ENCODE assay signal across 1 cellular context in the genomic region with DNA sequence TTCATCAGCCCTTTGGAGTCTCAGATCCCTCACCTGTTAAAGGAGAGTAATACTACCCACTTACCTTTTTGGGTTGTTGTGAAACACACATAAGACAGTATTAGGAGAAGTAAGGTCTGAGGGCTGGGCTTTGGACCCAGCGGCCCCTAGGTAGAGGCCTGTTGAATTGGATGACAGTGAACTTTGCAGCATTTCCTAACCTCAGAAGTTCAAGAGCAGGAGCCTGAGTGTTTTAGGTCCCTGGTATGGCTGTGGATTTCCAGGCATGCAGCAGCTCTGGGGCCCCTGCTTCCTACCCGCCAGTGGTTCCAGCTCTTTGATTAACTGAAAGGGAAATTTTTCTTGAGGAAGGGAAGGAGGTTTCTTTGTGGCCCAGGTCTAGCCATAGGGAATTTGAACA.
TF ChIP-seq lines count a peak whose summit lies in the region.

No MANE protein-coding gene starts in this region.

TF ChIP-seq in HepG2, 621 proteins besides CTCF, POLR2A, EP300 and RAD21 (continued from another document):
- TF ChIP-seq, protein P1, sequence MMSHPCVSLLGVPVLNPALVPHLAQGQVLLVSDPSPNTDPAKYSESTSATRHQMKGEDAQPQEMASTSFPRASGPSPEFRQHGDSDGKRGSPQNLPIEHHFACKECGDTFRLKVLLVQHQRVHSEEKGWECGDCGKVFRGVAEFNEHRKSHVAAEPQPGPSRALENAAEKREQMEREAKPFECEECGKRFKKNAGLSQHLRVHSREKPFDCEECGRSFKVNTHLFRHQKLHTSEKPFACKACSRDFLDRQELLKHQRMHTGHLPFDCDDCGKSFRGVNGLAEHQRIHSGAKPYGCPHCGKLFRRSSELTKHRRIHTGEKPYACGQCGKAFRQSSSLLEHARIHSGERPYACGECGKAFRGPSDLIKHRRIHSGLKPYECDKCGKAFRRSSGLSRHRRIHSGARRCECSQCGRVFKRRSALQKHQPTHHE (CRISPR knock-in tag; IDR thresholded peaks at IDR 0.05; ENCODE audit: borderline replicate concordance) = no peak
- TF ChIP-seq SNAPC2 (CRISPR knock-in tag; IDR thresholded peaks at IDR 0.05) (no peak), TEAD2 (CRISPR knock-in tag; IDR thresholded peaks at IDR 0.05) (no peak), ZNF296 (CRISPR knock-in tag; conservative IDR thresholded peaks at IDR 0.05) (no peak), HES4 (CRISPR knock-in tag; IDR thresholded peaks at IDR 0.05; ENCODE audit: borderline replicate concordance) (no peak), TRIM22 (IDR thresholded peaks at IDR 0.05) (no peak), RFXAP (CRISPR knock-in tag; IDR thresholded peaks at IDR 0.05; ENCODE audit: borderline replicate concordance) (no peak), ZNF180 (CRISPR knock-in tag; IDR thresholded peaks at IDR 0.05; ENCODE audit: borderline replicate concordance, low read depth) (no peak), SALL1 (CRISPR knock-in tag; IDR thresholded peaks at IDR 0.05) (peak; percentile 60), ZNF790 (CRISPR knock-in tag; IDR thresholded peaks at IDR 0.05; ENCODE audit: borderline replicate concordance) (no peak), ATF1 (CRISPR knock-in tag; IDR thresholded peaks at IDR 0.05) (no peak), ZNF546 (CRISPR knock-in tag; conservative IDR thresholded peaks at IDR 0.05) (no peak)
- TF ChIP-seq, protein P2, sequence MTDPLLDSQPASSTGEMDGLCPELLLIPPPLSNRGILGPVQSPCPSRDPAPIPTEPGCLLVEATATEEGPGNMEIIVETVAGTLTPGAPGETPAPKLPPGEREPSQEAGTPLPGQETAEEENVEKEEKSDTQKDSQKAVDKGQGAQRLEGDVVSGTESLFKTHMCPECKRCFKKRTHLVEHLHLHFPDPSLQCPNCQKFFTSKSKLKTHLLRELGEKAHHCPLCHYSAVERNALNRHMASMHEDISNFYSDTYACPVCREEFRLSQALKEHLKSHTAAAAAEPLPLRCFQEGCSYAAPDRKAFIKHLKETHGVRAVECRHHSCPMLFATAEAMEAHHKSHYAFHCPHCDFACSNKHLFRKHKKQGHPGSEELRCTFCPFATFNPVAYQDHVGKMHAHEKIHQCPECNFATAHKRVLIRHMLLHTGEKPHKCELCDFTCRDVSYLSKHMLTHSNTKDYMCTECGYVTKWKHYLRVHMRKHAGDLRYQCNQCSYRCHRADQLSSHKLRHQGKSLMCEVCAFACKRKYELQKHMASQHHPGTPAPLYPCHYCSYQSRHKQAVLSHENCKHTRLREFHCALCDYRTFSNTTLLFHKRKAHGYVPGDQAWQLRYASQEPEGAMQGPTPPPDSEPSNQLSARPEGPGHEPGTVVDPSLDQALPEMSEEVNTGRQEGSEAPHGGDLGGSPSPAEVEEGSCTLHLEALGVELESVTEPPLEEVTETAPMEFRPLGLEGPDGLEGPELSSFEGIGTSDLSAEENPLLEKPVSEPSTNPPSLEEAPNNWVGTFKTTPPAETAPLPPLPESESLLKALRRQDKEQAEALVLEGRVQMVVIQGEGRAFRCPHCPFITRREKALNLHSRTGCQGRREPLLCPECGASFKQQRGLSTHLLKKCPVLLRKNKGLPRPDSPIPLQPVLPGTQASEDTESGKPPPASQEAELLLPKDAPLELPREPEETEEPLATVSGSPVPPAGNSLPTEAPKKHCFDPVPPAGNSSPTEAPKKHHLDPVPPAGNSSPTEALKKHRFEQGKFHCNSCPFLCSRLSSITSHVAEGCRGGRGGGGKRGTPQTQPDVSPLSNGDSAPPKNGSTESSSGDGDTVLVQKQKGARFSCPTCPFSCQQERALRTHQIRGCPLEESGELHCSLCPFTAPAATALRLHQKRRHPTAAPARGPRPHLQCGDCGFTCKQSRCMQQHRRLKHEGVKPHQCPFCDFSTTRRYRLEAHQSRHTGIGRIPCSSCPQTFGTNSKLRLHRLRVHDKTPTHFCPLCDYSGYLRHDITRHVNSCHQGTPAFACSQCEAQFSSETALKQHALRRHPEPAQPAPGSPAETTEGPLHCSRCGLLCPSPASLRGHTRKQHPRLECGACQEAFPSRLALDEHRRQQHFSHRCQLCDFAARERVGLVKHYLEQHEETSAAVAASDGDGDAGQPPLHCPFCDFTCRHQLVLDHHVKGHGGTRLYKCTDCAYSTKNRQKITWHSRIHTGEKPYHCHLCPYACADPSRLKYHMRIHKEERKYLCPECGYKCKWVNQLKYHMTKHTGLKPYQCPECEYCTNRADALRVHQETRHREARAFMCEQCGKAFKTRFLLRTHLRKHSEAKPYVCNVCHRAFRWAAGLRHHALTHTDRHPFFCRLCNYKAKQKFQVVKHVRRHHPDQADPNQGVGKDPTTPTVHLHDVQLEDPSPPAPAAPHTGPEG (CRISPR knock-in tag; IDR thresholded peaks at IDR 0.05) = no peak
- TF ChIP-seq, protein P3, sequence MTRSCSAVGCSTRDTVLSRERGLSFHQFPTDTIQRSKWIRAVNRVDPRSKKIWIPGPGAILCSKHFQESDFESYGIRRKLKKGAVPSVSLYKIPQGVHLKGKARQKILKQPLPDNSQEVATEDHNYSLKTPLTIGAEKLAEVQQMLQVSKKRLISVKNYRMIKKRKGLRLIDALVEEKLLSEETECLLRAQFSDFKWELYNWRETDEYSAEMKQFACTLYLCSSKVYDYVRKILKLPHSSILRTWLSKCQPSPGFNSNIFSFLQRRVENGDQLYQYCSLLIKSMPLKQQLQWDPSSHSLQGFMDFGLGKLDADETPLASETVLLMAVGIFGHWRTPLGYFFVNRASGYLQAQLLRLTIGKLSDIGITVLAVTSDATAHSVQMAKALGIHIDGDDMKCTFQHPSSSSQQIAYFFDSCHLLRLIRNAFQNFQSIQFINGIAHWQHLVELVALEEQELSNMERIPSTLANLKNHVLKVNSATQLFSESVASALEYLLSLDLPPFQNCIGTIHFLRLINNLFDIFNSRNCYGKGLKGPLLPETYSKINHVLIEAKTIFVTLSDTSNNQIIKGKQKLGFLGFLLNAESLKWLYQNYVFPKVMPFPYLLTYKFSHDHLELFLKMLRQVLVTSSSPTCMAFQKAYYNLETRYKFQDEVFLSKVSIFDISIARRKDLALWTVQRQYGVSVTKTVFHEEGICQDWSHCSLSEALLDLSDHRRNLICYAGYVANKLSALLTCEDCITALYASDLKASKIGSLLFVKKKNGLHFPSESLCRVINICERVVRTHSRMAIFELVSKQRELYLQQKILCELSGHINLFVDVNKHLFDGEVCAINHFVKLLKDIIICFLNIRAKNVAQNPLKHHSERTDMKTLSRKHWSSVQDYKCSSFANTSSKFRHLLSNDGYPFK (CRISPR knock-in tag; IDR thresholded peaks at IDR 0.05; ENCODE audit: borderline replicate concordance) = no peak
